In the genomic region with DNA sequence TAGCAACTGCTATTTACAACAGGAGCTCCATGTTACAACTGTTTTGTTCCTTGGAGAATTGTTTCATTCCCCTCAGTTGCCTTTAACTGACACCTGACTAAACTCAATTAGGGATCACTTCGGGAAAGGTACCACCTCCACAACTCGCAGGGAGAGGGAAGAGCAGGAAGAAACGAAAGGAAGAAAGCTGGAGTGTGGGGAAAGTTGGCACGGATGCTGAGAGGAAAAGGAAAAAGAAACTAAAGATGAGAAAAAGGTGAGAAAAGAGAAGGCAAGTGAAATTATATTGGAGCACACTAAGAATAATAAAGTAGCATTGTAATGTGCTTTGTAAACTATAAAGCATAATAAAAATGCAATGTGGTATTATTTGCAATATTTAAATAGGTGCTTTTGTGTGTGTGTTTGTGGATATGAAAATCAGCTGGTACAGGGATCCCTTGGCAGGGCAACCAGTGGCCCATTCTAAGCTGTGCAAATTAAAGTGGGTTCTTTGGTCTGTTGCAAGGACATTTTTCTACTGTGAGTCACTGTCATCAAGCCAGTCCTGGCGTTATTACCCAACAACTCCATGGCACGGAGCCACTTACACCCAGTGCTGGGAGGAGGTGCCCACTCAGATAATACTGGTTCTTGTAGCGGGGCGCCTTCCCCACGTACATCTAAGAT, we compare ENCODE assay signal across 8 cellular contexts. TPM values are rescaled to one million over a fixed set of nuclear protein-coding genes. Genes with fewer than 3 reads are reported as not detected.
DNase-seq lines count a peak whose midpoint lies in the region; TF ChIP-seq lines count a peak whose summit lies in the region.

No MANE protein-coding gene starts in this region.

- H3K27ac ChIP-seq in SK-N-SH (ENCODE audit: low read depth in 2 of 2, low read length in 1 of 2): peak overlapping the region; percentile 45 to 76

- TF ChIP-seq RAD21 in SK-N-SH (IDR thresholded peaks at IDR 0.05; ENCODE audit: low read length): no peak

- TF ChIP-seq CTCF in SK-N-SH (IDR thresholded peaks at IDR 0.05): no peak

- peaks cover 29% of the 10 kb centered on the region for H3F3A ChIP-seq in SK-N-SH (replicated peaks; ENCODE audit: insufficient read depth)

- peak overlapping the region; percentile 54 for H3K4me2 ChIP-seq in SK-N-SH

- H3K27me3 ChIP-seq in SK-N-SH (ENCODE audit: insufficient read depth): no peaks in the 10 kb centered on the region

- 31% methylated on average over 9 of the region's 9 CpGs for WGBS in SK-N-SH (ENCODE audit: low lambda C conversion rate)

- CTCF ChIA-PET in SK-N-SH (lab: Yijun Ruan, JAX): interaction anchor here (0.7 to 1.0 kb wide), 4 partner anchors 14 to 167 kb away, joined by 3 to 4 read pairs (median 3); no protein-coding TSS in a partner anchor

- H3K9me3 ChIP-seq in SK-N-SH: no peaks in the 10 kb centered on the region

- POLR2A ChIA-PET in SK-N-SH (lab: Yijun Ruan, JAX): no interaction called here

- peaks cover 0 to 13% of the 10 kb centered on the region in 2 experiments for H3K36me3 ChIP-seq in SK-N-SH (replicated peaks in 1 of 2; ENCODE audit: control insufficient read depth in 1 of 2, insufficient read depth in 2 of 2, low read length in 1 of 2)

- H3K4me1 ChIP-seq in SK-N-SH (ENCODE audit: control insufficient read depth in 1 of 2, insufficient read depth in 2 of 2, low read depth in 1 of 2, low read length in 1 of 2): peaks cover 19 to 43% of the 10 kb centered on the region in 2 experiments

- peaks cover 93% of the 10 kb centered on the region for H3K79me2 ChIP-seq in SK-N-SH (ENCODE audit: insufficient read depth)

- peak overlapping the region; percentile 11; the same call in 1 of the 2 replicates for H3K9ac ChIP-seq in SK-N-SH

- peak in 1 of 2 experiments; percentile 77; a peak in 2 of 4 replicates for TF ChIP-seq EP300 in SK-N-SH (IDR thresholded peaks at IDR 0.05; ENCODE audit: borderline replicate concordance in 1 of 2, low read depth in 1 of 2, low read length in 1 of 2)

- peaks cover 58% of the 10 kb centered on the region for H4K20me1 ChIP-seq in SK-N-SH (ENCODE audit: insufficient read depth)

- no peaks in the 10 kb centered on the region for H3K9me2 ChIP-seq in SK-N-SH

- H2AFZ ChIP-seq in SK-N-SH (ENCODE audit: low read depth): no peak overlapping the region

- DNase-seq in NCI-H2196 (lab: John Stamatoyannopoulos, UW; ENCODE audit: unreplicated experiment) (peak; percentile 77), NCI-H2196 treated with DMSO at 0.1 percent for 48 hours (lab: John Stamatoyannopoulos, UW; ENCODE audit: unreplicated experiment) (no peak), SK-N-SH (no peak), fibroblast of gingiva (ENCODE audit: low read depth) (peak; percentile 98), nucleus accumbens (lab: John Stamatoyannopoulos, UW) (peak in 37 of 56 donors; percentile 12 to 84 (median 44)), NCI-H1436 (lab: John Stamatoyannopoulos, UW) (no peak), NCI-H446 treated with DMSO at 0.1 percent for 48 hours (lab: John Stamatoyannopoulos, UW) (no peak)
- DNase-seq in effector CD4-positive, alpha-beta T cell: no peak

- peak overlapping the region in 1 of 2 experiments; percentile 13; a peak in 2 of 4 replicates for H3K4me3 ChIP-seq in SK-N-SH (ENCODE audit: low read depth in 2 of 2, low read length in 1 of 2)

TF ChIP-seq in SK-N-SH, 30 proteins besides CTCF, POLR2A, EP300 and RAD21:
- TF ChIP-seq, protein P1, sequence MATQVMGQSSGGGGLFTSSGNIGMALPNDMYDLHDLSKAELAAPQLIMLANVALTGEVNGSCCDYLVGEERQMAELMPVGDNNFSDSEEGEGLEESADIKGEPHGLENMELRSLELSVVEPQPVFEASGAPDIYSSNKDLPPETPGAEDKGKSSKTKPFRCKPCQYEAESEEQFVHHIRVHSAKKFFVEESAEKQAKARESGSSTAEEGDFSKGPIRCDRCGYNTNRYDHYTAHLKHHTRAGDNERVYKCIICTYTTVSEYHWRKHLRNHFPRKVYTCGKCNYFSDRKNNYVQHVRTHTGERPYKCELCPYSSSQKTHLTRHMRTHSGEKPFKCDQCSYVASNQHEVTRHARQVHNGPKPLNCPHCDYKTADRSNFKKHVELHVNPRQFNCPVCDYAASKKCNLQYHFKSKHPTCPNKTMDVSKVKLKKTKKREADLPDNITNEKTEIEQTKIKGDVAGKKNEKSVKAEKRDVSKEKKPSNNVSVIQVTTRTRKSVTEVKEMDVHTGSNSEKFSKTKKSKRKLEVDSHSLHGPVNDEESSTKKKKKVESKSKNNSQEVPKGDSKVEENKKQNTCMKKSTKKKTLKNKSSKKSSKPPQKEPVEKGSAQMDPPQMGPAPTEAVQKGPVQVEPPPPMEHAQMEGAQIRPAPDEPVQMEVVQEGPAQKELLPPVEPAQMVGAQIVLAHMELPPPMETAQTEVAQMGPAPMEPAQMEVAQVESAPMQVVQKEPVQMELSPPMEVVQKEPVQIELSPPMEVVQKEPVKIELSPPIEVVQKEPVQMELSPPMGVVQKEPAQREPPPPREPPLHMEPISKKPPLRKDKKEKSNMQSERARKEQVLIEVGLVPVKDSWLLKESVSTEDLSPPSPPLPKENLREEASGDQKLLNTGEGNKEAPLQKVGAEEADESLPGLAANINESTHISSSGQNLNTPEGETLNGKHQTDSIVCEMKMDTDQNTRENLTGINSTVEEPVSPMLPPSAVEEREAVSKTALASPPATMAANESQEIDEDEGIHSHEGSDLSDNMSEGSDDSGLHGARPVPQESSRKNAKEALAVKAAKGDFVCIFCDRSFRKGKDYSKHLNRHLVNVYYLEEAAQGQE (IDR thresholded peaks at IDR 0.05; ENCODE audit: low read depth, low read length): 0 out of 2 replicates have a peak, but pooled peaks have one; percentile 59
- TF ChIP-seq POLR2AphosphoS5 (IDR thresholded peaks at IDR 0.05; ENCODE audit: low read depth, low read length): peak; percentile 47; the same call in 1 of the 2 replicates
- TF ChIP-seq TCF12 (IDR thresholded peaks at IDR 0.05): peak; percentile 76
- TF ChIP-seq, protein P2, sequence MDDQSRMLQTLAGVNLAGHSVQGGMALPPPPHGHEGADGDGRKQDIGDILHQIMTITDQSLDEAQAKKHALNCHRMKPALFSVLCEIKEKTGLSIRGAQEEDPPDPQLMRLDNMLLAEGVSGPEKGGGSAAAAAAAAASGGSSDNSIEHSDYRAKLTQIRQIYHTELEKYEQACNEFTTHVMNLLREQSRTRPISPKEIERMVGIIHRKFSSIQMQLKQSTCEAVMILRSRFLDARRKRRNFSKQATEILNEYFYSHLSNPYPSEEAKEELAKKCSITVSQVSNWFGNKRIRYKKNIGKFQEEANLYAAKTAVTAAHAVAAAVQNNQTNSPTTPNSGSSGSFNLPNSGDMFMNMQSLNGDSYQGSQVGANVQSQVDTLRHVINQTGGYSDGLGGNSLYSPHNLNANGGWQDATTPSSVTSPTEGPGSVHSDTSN (IDR thresholded peaks at IDR 0.05): peak; percentile 65
- peak; percentile 47; the same call in 1 of the 2 replicates for TF ChIP-seq MEF2A (IDR thresholded peaks at IDR 0.05; ENCODE audit: borderline replicate concordance, low read depth)
- peak; percentile 62; the same call in 1 of the 2 replicates for TF ChIP-seq MAX (IDR thresholded peaks at IDR 0.05; ENCODE audit: low read depth)
- no peak for TF ChIP-seq GABPA (IDR thresholded peaks at IDR 0.05; ENCODE audit: low read depth)
- TF ChIP-seq, protein P3, sequence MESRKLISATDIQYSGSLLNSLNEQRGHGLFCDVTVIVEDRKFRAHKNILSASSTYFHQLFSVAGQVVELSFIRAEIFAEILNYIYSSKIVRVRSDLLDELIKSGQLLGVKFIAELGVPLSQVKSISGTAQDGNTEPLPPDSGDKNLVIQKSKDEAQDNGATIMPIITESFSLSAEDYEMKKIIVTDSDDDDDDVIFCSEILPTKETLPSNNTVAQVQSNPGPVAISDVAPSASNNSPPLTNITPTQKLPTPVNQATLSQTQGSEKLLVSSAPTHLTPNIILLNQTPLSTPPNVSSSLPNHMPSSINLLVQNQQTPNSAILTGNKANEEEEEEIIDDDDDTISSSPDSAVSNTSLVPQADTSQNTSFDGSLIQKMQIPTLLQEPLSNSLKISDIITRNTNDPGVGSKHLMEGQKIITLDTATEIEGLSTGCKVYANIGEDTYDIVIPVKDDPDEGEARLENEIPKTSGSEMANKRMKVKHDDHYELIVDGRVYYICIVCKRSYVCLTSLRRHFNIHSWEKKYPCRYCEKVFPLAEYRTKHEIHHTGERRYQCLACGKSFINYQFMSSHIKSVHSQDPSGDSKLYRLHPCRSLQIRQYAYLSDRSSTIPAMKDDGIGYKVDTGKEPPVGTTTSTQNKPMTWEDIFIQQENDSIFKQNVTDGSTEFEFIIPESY (IDR thresholded peaks at IDR 0.05; ENCODE audit: borderline replicate concordance, low read depth): peak; percentile 35; the same call in 1 of the 2 replicates
- no peak for TF ChIP-seq RFX5 (IDR thresholded peaks at IDR 0.05; ENCODE audit: low read length)
- TF ChIP-seq FOXJ3 (CRISPR knock-in tag; IDR thresholded peaks at IDR 0.05): no peak
- TF ChIP-seq ELF1 (IDR thresholded peaks at IDR 0.05): no peak
- peak; percentile 39; the same call in 1 of the 2 replicates for TF ChIP-seq RXRA (IDR thresholded peaks at IDR 0.05; ENCODE audit: borderline replicate concordance, low read depth)
- TF ChIP-seq, protein P4, sequence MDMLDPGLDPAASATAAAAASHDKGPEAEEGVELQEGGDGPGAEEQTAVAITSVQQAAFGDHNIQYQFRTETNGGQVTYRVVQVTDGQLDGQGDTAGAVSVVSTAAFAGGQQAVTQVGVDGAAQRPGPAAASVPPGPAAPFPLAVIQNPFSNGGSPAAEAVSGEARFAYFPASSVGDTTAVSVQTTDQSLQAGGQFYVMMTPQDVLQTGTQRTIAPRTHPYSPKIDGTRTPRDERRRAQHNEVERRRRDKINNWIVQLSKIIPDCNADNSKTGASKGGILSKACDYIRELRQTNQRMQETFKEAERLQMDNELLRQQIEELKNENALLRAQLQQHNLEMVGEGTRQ (IDR thresholded peaks at IDR 0.05; ENCODE audit: borderline replicate concordance, low read depth, low read length): no peak
- TF ChIP-seq FOSL2 (IDR thresholded peaks at IDR 0.05; ENCODE audit: borderline replicate concordance, low read depth): peak; percentile 85
- TF ChIP-seq FOXM1 (IDR thresholded peaks at IDR 0.05; ENCODE audit: low read depth): no peak
- peak; percentile 93 for TF ChIP-seq NFIC (IDR thresholded peaks at IDR 0.05; ENCODE audit: borderline replicate concordance)
- peak; percentile 86 for TF ChIP-seq TEAD4 (IDR thresholded peaks at IDR 0.05; ENCODE audit: borderline replicate concordance, insufficient read depth)
- TF ChIP-seq JUND (IDR thresholded peaks at IDR 0.05): peak; percentile 92

RNA-seq across cellular contexts. Expression of gene HIPK2, which starts 45.9 kb away (rescaled TPM):
- polyA plus RNA-seq in SK-N-SH (2012; rRNA removed): 9.2 and 14.2 TPM in 2 replicates
- polyA plus RNA-seq in SK-N-SH (2012; cell fraction: cytosol; rRNA removed): 10.7 and 13.4 TPM in 2 replicates
- 15.8 and 18.8 TPM in 2 replicates for polyA plus RNA-seq in SK-N-SH (2012; cell fraction: nucleus; rRNA removed)

Comparison
In these comparisons a context has a peak if more than half of its experiments do, and no peak if none do; other contexts are left out.
1. DNase-seq: peak in NCI-H2196 (single experiment), fibroblast of gingiva (single experiment) and nucleus accumbens (37 of 56); none in NCI-H2196 treated with DMSO at 0.1 percent for 48 hours (single experiment), SK-N-SH (single experiment), NCI-H1436 (single experiment), effector CD4-positive, alpha-beta T cell (single experiment) and NCI-H446 treated with DMSO at 0.1 percent for 48 hours (single experiment).